In the genomic region with DNA sequence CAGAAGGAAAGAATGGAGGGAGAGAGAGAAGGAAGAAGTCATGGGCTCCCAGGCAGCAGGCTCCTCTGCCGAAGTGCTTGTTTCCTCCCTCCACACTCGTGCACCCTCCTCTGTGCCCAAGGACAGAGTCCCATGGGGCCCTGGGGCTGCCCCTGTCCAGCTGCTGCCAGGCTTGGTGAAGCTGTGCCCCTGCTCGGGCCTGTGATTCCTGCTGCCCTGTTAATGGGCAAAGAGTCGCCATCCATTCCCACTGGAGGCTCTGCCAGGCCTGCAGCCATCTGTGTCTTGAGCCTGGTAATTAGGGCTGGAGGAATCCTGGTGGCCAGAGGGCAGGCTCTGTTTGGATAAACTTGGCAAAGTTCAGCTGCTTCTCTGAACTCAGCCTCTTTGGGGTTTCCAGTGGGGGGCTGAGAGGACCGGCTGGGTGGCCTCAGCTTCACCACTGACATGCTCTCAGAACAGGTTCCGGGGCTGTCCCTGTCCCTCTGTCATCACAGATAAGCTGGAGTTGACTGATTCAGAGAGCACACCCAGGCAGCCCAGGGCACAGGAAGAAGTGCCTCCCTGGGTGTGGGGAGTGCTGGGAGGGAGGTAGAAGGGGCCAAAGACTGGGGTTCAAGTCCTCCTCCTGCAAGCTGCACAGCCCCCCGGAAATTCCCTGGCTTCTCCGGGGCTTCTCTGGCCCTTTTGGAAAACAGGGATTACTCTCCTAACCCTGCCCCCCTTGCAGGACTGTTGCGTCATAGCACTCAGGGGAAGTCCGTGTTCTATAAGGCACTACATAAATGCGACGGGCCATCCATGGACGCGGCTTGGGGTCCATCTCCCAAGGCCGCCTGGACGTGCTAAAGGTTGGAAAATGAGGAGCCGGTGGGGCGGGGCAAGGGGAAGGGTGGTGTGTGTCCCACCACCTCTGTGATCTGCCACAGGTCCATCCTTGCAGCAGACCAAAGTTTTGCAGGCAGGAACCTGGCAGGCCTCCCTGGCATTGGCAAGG, we compare ENCODE assay signal across 11 cellular contexts.
DNase-seq lines count a peak whose midpoint lies in the region; ATAC-seq and TF ChIP-seq lines count a peak whose summit lies in the region.
"Had no signal": no experiment of that assay in that cellular context is flagged by ENCODE, and none has a peak within 500 bp of the region (broad histone marks: within the 10 kb centered on the region; RNA-seq: fewer than 3 reads in every experiment).

No MANE protein-coding gene starts in this region.

- H3K27ac ChIP-seq in gastrocnemius medialis = no peak overlapping the region

- no peaks in the 10 kb centered on the region for H3K27me3 ChIP-seq in gastrocnemius medialis
- H3K27me3 ChIP-seq: BE2C had no signal

- H3K4me3 Mint-ChIP-seq in stimulated activated memory B cell treated with anti-CD40 and anti-IgM and Interleukin-4, amounts not matched to agents 10 μg/mL and 1 μg/mL and 100 μg/mL, for 72 hours = peak overlapping the region; percentile 61
- H3K4me3 Mint-ChIP-seq: activated naive CD8-positive, alpha-beta T cell had no signal

- no peak for TF ChIP-seq CTCF in gastrocnemius medialis (IDR thresholded peaks at IDR 0.05 in 4 of 5, conservative IDR thresholded peaks at IDR 0.05 in 1 of 5)

- intact Hi-C loops in left ventricle myocardium superior (cut with micrococcal nuclease) (no loop called here), gastrocnemius medialis (cut with DNase I; ENCODE audit: low total_unique reads) (no loop called here)

- H3K9me3 ChIP-seq in gastrocnemius medialis = no peaks in the 10 kb centered on the region
- H3K9me3 ChIP-seq: BE2C had no signal

- no peaks in the 10 kb centered on the region for H3K4me1 ChIP-seq in gastrocnemius medialis
- H3K4me1 ChIP-seq: BE2C had no signal

- peaks cover 69% of the 10 kb centered on the region for H3K36me3 Mint-ChIP-seq in stimulated activated memory B cell treated with anti-CD40 and anti-IgM and Interleukin-4, amounts not matched to agents 10 μg/mL and 1 μg/mL and 100 μg/mL, for 72 hours
- H3K36me3 Mint-ChIP-seq: activated naive CD8-positive, alpha-beta T cell had no signal

- in situ Hi-C loops in gastrocnemius medialis (cut with MboI; ENCODE audit: low sequenced_read_pairs in 4 of 4) = loop anchor here in 1 of 4 donors (25.0 kb wide), 2 partner anchors 108 to 483 kb away; no protein-coding TSS in a partner anchor

- peaks cover 87% of the 10 kb centered on the region for H3K4me1 Mint-ChIP-seq in stimulated activated memory B cell treated with anti-CD40 and anti-IgM and Interleukin-4, amounts not matched to agents 10 μg/mL and 1 μg/mL and 100 μg/mL, for 72 hours

- H3K9me3 Mint-ChIP-seq in stimulated activated memory B cell treated with anti-CD40 and anti-IgM and Interleukin-4, amounts not matched to agents 10 μg/mL and 1 μg/mL and 100 μg/mL, for 72 hours = no peaks in the 10 kb centered on the region

- H3K36me3 ChIP-seq in gastrocnemius medialis = no peaks in the 10 kb centered on the region

- H3K27me3 Mint-ChIP-seq in stimulated activated memory B cell treated with anti-CD40 and anti-IgM and Interleukin-4, amounts not matched to agents 10 μg/mL and 1 μg/mL and 100 μg/mL, for 72 hours = no peaks in the 10 kb centered on the region

- peak; percentile 29 to 40 for DNase-seq in activated T-cell treated with anti-CD3 and anti-CD28 coated beads, Interleukin-2, amount 50 U/mL, for 48 hours
- DNase-seq in activated T-cell treated with anti-CD3 and anti-CD28 coated beads, Interleukin-2, amount 50 U/mL, for 1 hour = no peak
- DNase-seq in left ventricle myocardium superior (no peak), gastrocnemius medialis (no peak), epidermal melanocyte (ENCODE audit: insufficient read length, low spot score) (no peak)
- DNase-seq: BE2C; effector memory CD4-positive, alpha-beta T cell had no signal

- peak overlapping the region; percentile 79 for H3K27ac Mint-ChIP-seq in stimulated activated memory B cell treated with anti-CD40 and anti-IgM and Interleukin-4, amounts not matched to agents 10 μg/mL and 1 μg/mL and 100 μg/mL, for 72 hours
- H3K27ac Mint-ChIP-seq: activated naive CD8-positive, alpha-beta T cell had no signal

- ATAC-seq in GM21619 (IDR thresholded peaks at IDR 0.05; ENCODE audit: unreplicated experiment) (peak; percentile 67), HG03460 (IDR thresholded peaks at IDR 0.05; ENCODE audit: unreplicated experiment) (peak; percentile 49), left ventricle myocardium superior (no peak), gastrocnemius medialis (no peak)
- ATAC-seq in stimulated activated memory B cell treated with anti-CD40 and anti-IgM and Interleukin-4, amounts not matched to agents 10 μg/mL and 1 μg/mL and 100 μg/mL, for 72 hours = peak; percentile 91

- no peak overlapping the region for H3K4me3 ChIP-seq in gastrocnemius medialis

- TF ChIP-seq POLR2A in gastrocnemius medialis (IDR thresholded peaks at IDR 0.05) = no peak

Comparison
In these comparisons a context has a peak if more than half of its experiments do, and no peak if none do; other contexts are left out.
1. DNase-seq: peak in activated T-cell treated with anti-CD3 and anti-CD28 coated beads, Interleukin-2, amount 50 U/mL, for 48 hours (2 of 2); none in activated T-cell treated with anti-CD3 and anti-CD28 coated beads, Interleukin-2, amount 50 U/mL, for 1 hour (single experiment), left ventricle myocardium superior (single experiment), gastrocnemius medialis (0 of 2) and epidermal melanocyte (single experiment).
2. ATAC-seq: peak in GM21619 (single experiment), HG03460 (single experiment) and stimulated activated memory B cell treated with anti-CD40 and anti-IgM and Interleukin-4, amounts not matched to agents 10 μg/mL and 1 μg/mL and 100 μg/mL, for 72 hours (single experiment); none in left ventricle myocardium superior (single experiment) and gastrocnemius medialis (0 of 2).